ENCODE assay signal across 8 cellular contexts in the genomic region with DNA sequence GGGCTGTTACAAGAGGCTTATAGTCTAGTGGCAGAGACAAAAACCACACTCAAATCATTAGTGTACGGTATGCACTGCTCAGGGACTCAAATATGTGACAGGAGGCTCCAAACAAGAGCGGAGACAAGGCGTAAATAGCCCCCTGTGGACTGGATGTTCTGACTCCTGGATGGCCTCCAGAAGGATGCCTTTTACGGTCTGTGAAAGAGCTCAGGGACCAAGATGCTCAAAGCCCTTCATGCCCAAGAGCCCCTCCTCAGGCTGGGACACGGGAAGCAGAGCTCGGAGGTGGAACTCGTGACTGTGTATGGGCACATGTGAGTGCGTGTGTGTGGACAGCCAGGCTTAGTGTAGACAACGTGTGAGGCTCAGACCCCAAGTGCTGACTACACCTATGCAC. TPM values are rescaled to one million over a fixed set of nuclear protein-coding genes. Genes with fewer than 3 reads are reported as not detected.
DNase-seq lines count a peak whose midpoint lies in the region; ATAC-seq and TF ChIP-seq lines count a peak whose summit lies in the region.

No MANE protein-coding gene starts in this region.

- no peaks in the 10 kb centered on the region for H3K27me3 Mint-ChIP-seq in chondrocyte (ENCODE audit: low read depth)

- H4K91ac ChIP-seq in neuronal stem cell (ENCODE audit: low read depth, low read length, poor library complexity), result no peak overlapping the region

- H3K4me1 ChIP-seq in A673 (ENCODE audit: insufficient read depth, low read length, poor library complexity, severe bottlenecking) (peaks cover 80% of the 10 kb centered on the region), neuronal stem cell (ENCODE audit: control insufficient read depth in 2 of 2, insufficient read depth in 1 of 2, low read depth in 1 of 2, low read length in 2 of 2) (peaks cover 7 to 18% of the 10 kb centered on the region in 2 donors)

- H2AFZ ChIP-seq in neuronal stem cell (ENCODE audit: low read length), result no peak overlapping the region

- H3K4me2 ChIP-seq in neuronal stem cell (ENCODE audit: insufficient read depth, low read length, poor library complexity, severe bottlenecking), result no peak overlapping the region

- no peaks in the 10 kb centered on the region for H3K9me3 Mint-ChIP-seq in chondrocyte (ENCODE audit: low read depth)

- H3K27ac Mint-ChIP-seq in chondrocyte (ENCODE audit: unreplicated experiment), result peak overlapping the region; percentile 93

- H3K36me3 ChIP-seq in A673 (ENCODE audit: insufficient read depth, low read length, poor library complexity, severe bottlenecking) (peaks cover 36% of the 10 kb centered on the region), neuronal stem cell (replicated peaks in 1 of 2; ENCODE audit: control insufficient read depth in 2 of 2, insufficient read depth in 2 of 2, low read length in 2 of 2) (peaks cover 16 to 36% of the 10 kb centered on the region in 2 donors)

- intact Hi-C loops in A673 (cut with micrococcal nuclease; ENCODE audit: unreplicated experiment), result no loop called here

- POLR2A ChIA-PET in A673 (lab: Charles Lee; ENCODE audit: low non-redundant PET), result no interaction called here

- no peak overlapping the region for H2BK5ac ChIP-seq in neuronal stem cell (ENCODE audit: low read length)

- H2BK15ac ChIP-seq in neuronal stem cell (ENCODE audit: low read length), result no peak overlapping the region

- CTCF ChIA-PET in A673 (lab: Charles Lee), result interaction anchor here (0.5 to 2.2 kb wide), 2 partner anchors 10 to 230 kb away, joined by 3 to 17 read pairs; partner anchors contain the start of gene PPM1F

- no peak overlapping the region for H3K4ac ChIP-seq in neuronal stem cell (ENCODE audit: low read length)

- no peaks in the 10 kb centered on the region for H3K79me1 ChIP-seq in neuronal stem cell (ENCODE audit: low read depth, low read length)

- H3K4me3 ChIP-seq in A673 (ENCODE audit: low read depth, low read length, poor library complexity, severe bottlenecking), result no peak overlapping the region
- no peak overlapping the region for H3K4me3 ChIP-seq in neuronal stem cell (ENCODE audit: low read length in 2 of 2)

- H3K27me3 ChIP-seq in A673 (replicated peaks; ENCODE audit: insufficient read depth, low read depth, low read length, poor library complexity), result no peaks in the 10 kb centered on the region
- no peaks in the 10 kb centered on the region for H3K27me3 ChIP-seq in neuronal stem cell (ENCODE audit: control insufficient read depth in 3 of 3, insufficient read depth in 3 of 3, low read depth in 1 of 3, low read length in 3 of 3)

- H3K9me3 ChIP-seq in A673 (ENCODE audit: low read depth, low read length, poor library complexity, severe bottlenecking) (no peaks in the 10 kb centered on the region), neuronal stem cell (replicated peaks in 1 of 2; ENCODE audit: control insufficient read depth in 2 of 2, insufficient read depth in 1 of 2, low read depth in 1 of 2, low read length in 2 of 2) (no peaks in the 10 kb centered on the region)

- H2AK5ac ChIP-seq in neuronal stem cell (ENCODE audit: low read depth, low read length), result no peak overlapping the region

- H3K27ac ChIP-seq in A673 (ENCODE audit: low read depth, low read length, poor library complexity, severe bottlenecking), result peak overlapping the region; percentile 89
- H3K27ac ChIP-seq in neuronal stem cell (replicated peaks; ENCODE audit: low read length), result no peak overlapping the region

- ATAC-seq in HG02798 (IDR thresholded peaks at IDR 0.05; ENCODE audit: poor library complexity, unreplicated experiment) (no peak), GM21515 (IDR thresholded peaks at IDR 0.05; ENCODE audit: unreplicated experiment) (no peak)

- no peak overlapping the region for H3K18ac ChIP-seq in neuronal stem cell (ENCODE audit: low read length)

- H3K9ac ChIP-seq in neuronal stem cell (ENCODE audit: low read depth, low read length, poor library complexity), result peak overlapping the region; percentile 50

- peaks cover 55% of the 10 kb centered on the region for H3K4me1 Mint-ChIP-seq in chondrocyte (ENCODE audit: low read depth)

- H2BK120ac ChIP-seq in neuronal stem cell (ENCODE audit: low read depth, low read length), result no peak overlapping the region

- DNase-seq in A673 (ENCODE audit: low spot score), result peak; percentile 90
- peak; percentile 52 for DNase-seq in NCI-H2171 treated with DMSO at 0.1 percent for 48 hours (lab: John Stamatoyannopoulos, UW)
- no peak for DNase-seq in chondrocyte (ENCODE audit: low spot score)
- DNase-seq in neuronal stem cell (ENCODE audit: low spot score), result no peak
- DNase-seq in superior temporal gyrus (ENCODE audit: extremely low spot score), result no peak
- no peak for DNase-seq in GOT3 (lab: John Stamatoyannopoulos, UW)

- H4K8ac ChIP-seq in neuronal stem cell (ENCODE audit: low read depth, low read length), result no peak overlapping the region

- no peak overlapping the region for H3K14ac ChIP-seq in neuronal stem cell (ENCODE audit: low read length)

- WGBS in neuronal stem cell (ENCODE audit: extremely low coverage in 2 of 2, insufficient read length in 2 of 2, insufficient replicate concordance in 1 of 2), 2 donors, result no CpG with 5 or more reads among the region's 9 CpGs

- TF ChIP-seq CTCF in A673 (conservative IDR thresholded peaks at IDR 0.05; ENCODE audit: low read depth, low read length), result no peak
- no peak for TF ChIP-seq CTCF in chondrocyte (IDR thresholded peaks at IDR 0.05)

- peaks cover 8% of the 10 kb centered on the region for H3K36me3 Mint-ChIP-seq in chondrocyte (ENCODE audit: low read depth)

- H3K23ac ChIP-seq in neuronal stem cell (ENCODE audit: low read depth, low read length, poor library complexity), result peak overlapping the region; percentile 90

- no TSS peak for BruUV-seq in A673 (replicated peaks; lab: Mats Ljungman, UMichigan)

- no peak overlapping the region for H2BK12ac ChIP-seq in neuronal stem cell (ENCODE audit: low read length)

- no peak overlapping the region for H3K4me3 Mint-ChIP-seq in chondrocyte (ENCODE audit: unreplicated experiment)

RNA-seq across cellular contexts. Expression of gene PPM1F, which starts 9.7 kb away (rescaled TPM):
- total RNA-seq in A673 (2021) (85.9 and 101 TPM in 2 replicates), chondrocyte (26.2 to 32.3 TPM (median 28.1 TPM) in 3 replicates)
- polyA plus RNA-seq in neuronal stem cell (2013, experiment 1 of 2), result 17.8 TPM
- polyA plus RNA-seq in neuronal stem cell (2013, experiment 2 of 2), result 16.6 TPM

RNA-seq across cellular contexts. Expression of gene TOP3B, which starts 39.6 kb away (rescaled TPM):
- total RNA-seq in A673 (2021), result 60.2 and 60.4 TPM in 2 replicates
- total RNA-seq in chondrocyte, result 23.3 to 38.1 TPM (median 25.8 TPM) in 3 replicates
- 25.4 TPM for polyA plus RNA-seq in neuronal stem cell (2013, experiment 1 of 2)
- 27.0 TPM for polyA plus RNA-seq in neuronal stem cell (2013, experiment 2 of 2)

Comparison
In these comparisons a context has a peak if more than half of its experiments do, and no peak if none do; other contexts are left out.
1. DNase-seq: peak in A673 (single experiment) and NCI-H2171 treated with DMSO at 0.1 percent for 48 hours (single experiment); none in chondrocyte (single experiment), neuronal stem cell (single experiment), superior temporal gyrus (single experiment) and GOT3 (single experiment).